In genomic region chr14:68770553-68771286, GRCh38 we compare ENCODE assay signal across 16 cellular contexts. TPM values are rescaled to one million over a fixed set of nuclear protein-coding genes. Genes with fewer than 3 reads are reported as not detected.
DNase-seq lines count a peak whose midpoint lies in the region; ATAC-seq, FAIRE-seq and TF ChIP-seq lines count a peak whose summit lies in the region.
"Had no signal": no experiment of that assay in that cellular context is flagged by ENCODE, and none has a peak within 500 bp of the region (broad histone marks: within the 10 kb centered on the region; RNA-seq: fewer than 3 reads in every experiment).

No MANE protein-coding gene starts in this region.

- no peaks in the 10 kb centered on the region for H3K27me3 ChIP-seq in lower lobe of right lung (ENCODE audit: low read depth)
- no peaks in the 10 kb centered on the region for H3K27me3 ChIP-seq in subcutaneous abdominal adipose tissue (ENCODE audit: control insufficient read depth in 5 of 5, insufficient read depth in 4 of 5, low read length in 5 of 5)
- H3K27me3 ChIP-seq: colonic mucosa had no signal

- H3K36me3 ChIP-seq in lower lobe of right lung: no peaks in the 10 kb centered on the region
- H3K36me3 ChIP-seq in subcutaneous abdominal adipose tissue (ENCODE audit: control insufficient read depth in 5 of 5, insufficient read depth in 5 of 5, low read length in 5 of 5): no peaks in the 10 kb centered on the region
- H3K36me3 ChIP-seq: colonic mucosa had no signal

- intact Hi-C loops in lower lobe of right lung (cut with DNase I): no loop called here

- H3K36me3 Mint-ChIP-seq in activated naive CD4-positive, alpha-beta T cell treated with anti-CD3 and anti-CD28 coated beads, Interleukin-2, amount 10 ng/mL, durations not matched to agents 7 days and 5 days: peaks cover 14% of the 10 kb centered on the region
- H3K36me3 Mint-ChIP-seq in activated CD8-positive, alpha-beta T cell treated with anti-CD3 and anti-CD28 coated beads, Interleukin-2, amount 10 ng/mL, durations not matched to agents 7 days and 5 days (ENCODE audit: low read depth): peaks cover 6% of the 10 kb centered on the region

- H3K4me3 Mint-ChIP-seq in activated naive CD4-positive, alpha-beta T cell treated with anti-CD3 and anti-CD28 coated beads, Interleukin-2, amount 10 ng/mL, durations not matched to agents 7 days and 5 days: no peak overlapping the region
- H3K4me3 Mint-ChIP-seq in activated CD8-positive, alpha-beta T cell treated with anti-CD3 and anti-CD28 coated beads, Interleukin-2, amount 10 ng/mL, durations not matched to agents 7 days and 5 days: no peak overlapping the region

- H3K4me3 ChIP-seq in lower lobe of right lung: no peak overlapping the region
- no peak overlapping the region for H3K4me3 ChIP-seq in subcutaneous abdominal adipose tissue (ENCODE audit: low read depth in 1 of 5, low read length in 5 of 5)
- H3K4me3 ChIP-seq: colonic mucosa had no signal

- peak overlapping the region; percentile 12 for H3K27ac Mint-ChIP-seq in activated naive CD4-positive, alpha-beta T cell treated with anti-CD3 and anti-CD28 coated beads, Interleukin-2, amount 10 ng/mL, durations not matched to agents 7 days and 5 days
- H3K27ac Mint-ChIP-seq in activated CD8-positive, alpha-beta T cell treated with anti-CD3 and anti-CD28 coated beads, Interleukin-2, amount 10 ng/mL, durations not matched to agents 7 days and 5 days: peak overlapping the region; percentile 68

- H3K9me3 ChIP-seq in lower lobe of right lung (no peaks in the 10 kb centered on the region), subcutaneous abdominal adipose tissue (ENCODE audit: control insufficient read depth in 5 of 5, low read length in 5 of 5) (peaks cover 0 to 8% (median 4%) of the 10 kb centered on the region in 5 donors)
- H3K9me3 ChIP-seq: colonic mucosa had no signal

- peak overlapping the region in 1 of 5 donors; percentile 24 for H3K9ac ChIP-seq in subcutaneous abdominal adipose tissue (ENCODE audit: low read length in 5 of 5)

- FAIRE-seq in GM19239 (lab: Jason Lieb, UNC): no peak

- peaks cover 58% of the 10 kb centered on the region for H3K4me1 Mint-ChIP-seq in activated naive CD4-positive, alpha-beta T cell treated with anti-CD3 and anti-CD28 coated beads, Interleukin-2, amount 10 ng/mL, durations not matched to agents 7 days and 5 days
- peaks cover 57% of the 10 kb centered on the region for H3K4me1 Mint-ChIP-seq in activated CD8-positive, alpha-beta T cell treated with anti-CD3 and anti-CD28 coated beads, Interleukin-2, amount 10 ng/mL, durations not matched to agents 7 days and 5 days (ENCODE audit: low read depth)

- peaks cover 17% of the 10 kb centered on the region for H3K9me3 Mint-ChIP-seq in activated naive CD4-positive, alpha-beta T cell treated with anti-CD3 and anti-CD28 coated beads, Interleukin-2, amount 10 ng/mL, durations not matched to agents 7 days and 5 days
- H3K9me3 Mint-ChIP-seq in activated CD8-positive, alpha-beta T cell treated with anti-CD3 and anti-CD28 coated beads, Interleukin-2, amount 10 ng/mL, durations not matched to agents 7 days and 5 days (ENCODE audit: insufficient read depth): peaks cover 9% of the 10 kb centered on the region

- POLR2A ChIA-PET in activated CD8-positive, alpha-beta T cell treated with anti-CD3 and anti-CD28 coated beads, Interleukin-2, amount 10 ng/mL, durations not matched to agents 7 days and 5 days (lab: Charles Lee): interaction anchor here (1.0 to 2.4 kb wide), 4 partner anchors 10 to 36 kb away, joined by 3 to 25 read pairs (median 4); partner anchors contain the start of gene ZFP36L1

- CTCF ChIA-PET in activated naive CD4-positive, alpha-beta T cell treated with anti-CD3 and anti-CD28 coated beads, Interleukin-2, amount 10 ng/mL, durations not matched to agents 7 days and 5 days (lab: Charles Lee): interaction anchor here (1.3 kb wide), 2 partner anchors 19 to 46 kb away, joined by 4 to 5 read pairs; no protein-coding TSS in a partner anchor
- CTCF ChIA-PET in activated CD8-positive, alpha-beta T cell treated with anti-CD3 and anti-CD28 coated beads, Interleukin-2, amount 10 ng/mL, durations not matched to agents 7 days and 5 days (lab: Charles Lee): no interaction called here

- peak; percentile 14 for DNase-seq in activated naive CD4-positive, alpha-beta T cell treated with anti-CD3 and anti-CD28 coated beads, Interleukin-2, amount 10 ng/mL, durations not matched to agents 7 days and 5 days
- no peak for DNase-seq in activated naive CD4-positive, alpha-beta T cell treated with anti-CD3 and anti-CD28 coated beads, Interleukin-2, amount 50 U/mL, for 16 hours
- DNase-seq in activated CD8-positive, alpha-beta T cell treated with anti-CD3 and anti-CD28 coated beads, Interleukin-2, amount 10 ng/mL, durations not matched to agents 7 days and 5 days: no peak
- no peak for DNase-seq in lower lobe of right lung
- DNase-seq in DMS153 treated with DMSO at 0.1 percent for 48 hours (lab: John Stamatoyannopoulos, UW; ENCODE audit: unreplicated experiment): no peak
- DNase-seq in GM19239 (ENCODE audit: insufficient read length, low spot score): no peak
- DNase-seq: activated CD4-positive, alpha-beta T cell treated with anti-CD3 and anti-CD28 coated beads, Interleukin-2, amount 50 U/mL, for 1 hour; colonic mucosa; COR-L47; mesendoderm; NCI-H146; NCI-H774; retina had no signal

- TF ChIP-seq CTCF in lower lobe of right lung (IDR thresholded peaks at IDR 0.05): no peak

- H3K27ac ChIP-seq in lower lobe of right lung (peak overlapping the region; percentile 77), subcutaneous abdominal adipose tissue (ENCODE audit: low read depth, low read length) (peak overlapping the region; percentile 88)
- H3K27ac ChIP-seq: colonic mucosa, epithelial cell of prostate had no signal

- no peak for ATAC-seq in activated CD8-positive, alpha-beta T cell treated with anti-CD3 and anti-CD28 coated beads, Interleukin-2, amount 10 ng/mL, durations not matched to agents 7 days and 5 days
- ATAC-seq in lower lobe of right lung: no peak
- ATAC-seq in GM21367 (IDR thresholded peaks at IDR 0.05; ENCODE audit: unreplicated experiment): no peak

- H3K4me1 ChIP-seq in lower lobe of right lung (peaks cover 22% of the 10 kb centered on the region), subcutaneous abdominal adipose tissue (ENCODE audit: control insufficient read depth in 5 of 5, insufficient read depth in 5 of 5, low read length in 5 of 5) (peaks cover 2 to 32% (median 11%) of the 10 kb centered on the region in 5 donors)
- H3K4me1 ChIP-seq: colonic mucosa had no signal

- peaks cover 10% of the 10 kb centered on the region for H3K27me3 Mint-ChIP-seq in activated naive CD4-positive, alpha-beta T cell treated with anti-CD3 and anti-CD28 coated beads, Interleukin-2, amount 10 ng/mL, durations not matched to agents 7 days and 5 days
- no peaks in the 10 kb centered on the region for H3K27me3 Mint-ChIP-seq in activated CD8-positive, alpha-beta T cell treated with anti-CD3 and anti-CD28 coated beads, Interleukin-2, amount 10 ng/mL, durations not matched to agents 7 days and 5 days (ENCODE audit: low read depth)

RNA-seq across cellular contexts. Expression of gene ZFP36L1, which starts 22.1 kb away (rescaled TPM):
- 10 to 100 TPM; 63.3 to 73.2 TPM for total RNA-seq in activated CD8-positive, alpha-beta T cell treated with anti-CD3 and anti-CD28 coated beads, Interleukin-2, amount 10 ng/mL, durations not matched to agents 7 days and 5 days
- 199 TPM for total RNA-seq in lower lobe of right lung
